8 cellular contexts compared by ENCODE assay signal in genomic region chr1:226308723-226309397, GRCh38. TPM values are rescaled to one million over a fixed set of nuclear protein-coding genes. Genes with fewer than 3 reads are reported as not detected.
DNase-seq lines count a peak whose midpoint lies in the region; FAIRE-seq lines count a peak whose summit lies in the region.

Gene LIN9 (minus strand): TSS chr1:226309164. CDS start chr1:226309139, 25 bp downstream.

- H2BK12ac ChIP-seq in neuronal stem cell (ENCODE audit: low read length) = peak within 1 kb of the TSS; percentile 50

- peaks cover 10% of the 10 kb centered on the region for H3K4me1 ChIP-seq in HAP-1
- H3K4me1 ChIP-seq in neuronal stem cell (ENCODE audit: control insufficient read depth in 2 of 2, insufficient read depth in 1 of 2, low read depth in 1 of 2, low read length in 2 of 2) = peaks cover 6 to 8% of the 10 kb centered on the region in 2 donors

- peak within 1 kb of the TSS; percentile 98 for H3K9ac ChIP-seq in neuronal stem cell (ENCODE audit: low read depth, low read length, poor library complexity)

- peak within 1 kb of the TSS; percentile 94 for H2AK5ac ChIP-seq in neuronal stem cell (ENCODE audit: low read depth, low read length)

- H3K36me3 ChIP-seq in HAP-1 (replicated peaks) = peaks cover 4% of the 10 kb centered on the region; the same call in 1 of the 2 replicates
- H3K36me3 ChIP-seq in MG63 = no peaks in the 10 kb centered on the region
- H3K36me3 ChIP-seq in neuronal stem cell (replicated peaks in 1 of 2; ENCODE audit: control insufficient read depth in 2 of 2, insufficient read depth in 2 of 2, low read length in 2 of 2) = peaks cover 0 to 10% of the 10 kb centered on the region in 2 donors

- peak within 1 kb of the TSS; percentile 89 for H2BK15ac ChIP-seq in neuronal stem cell (ENCODE audit: low read length)

- H3K27me3 ChIP-seq in HAP-1 (ENCODE audit: low read depth) (no peaks in the 10 kb centered on the region), MG63 (no peaks in the 10 kb centered on the region), neuronal stem cell (ENCODE audit: control insufficient read depth in 3 of 3, insufficient read depth in 3 of 3, low read depth in 1 of 3, low read length in 3 of 3) (peaks cover 0 to 3% (median 0%) of the 10 kb centered on the region in 3 experiments)

- no peaks in the 10 kb centered on the region for H3K9me3 ChIP-seq in HAP-1
- no peaks in the 10 kb centered on the region for H3K9me3 ChIP-seq in MG63
- H3K9me3 ChIP-seq in neuronal stem cell (replicated peaks in 1 of 2; ENCODE audit: control insufficient read depth in 2 of 2, insufficient read depth in 1 of 2, low read depth in 1 of 2, low read length in 2 of 2) = peaks cover 0 to 2% of the 10 kb centered on the region in 2 donors

- H2BK5ac ChIP-seq in neuronal stem cell (ENCODE audit: low read length) = peak within 1 kb of the TSS; percentile 98

- in situ Hi-C loops in HAP-1 (cut with MboI; ENCODE audit: low sequenced_read_pairs) = no loop called here

- H4K91ac ChIP-seq in neuronal stem cell (ENCODE audit: low read depth, low read length, poor library complexity) = no peak within 1 kb of the TSS

- H3K79me1 ChIP-seq in neuronal stem cell (ENCODE audit: low read depth, low read length) = peaks cover 5% of the 10 kb centered on the region

- peak within 1 kb of the TSS; percentile 93 for H4K8ac ChIP-seq in neuronal stem cell (ENCODE audit: low read depth, low read length)

- peak within 1 kb of the TSS; percentile 100 for H2AFZ ChIP-seq in neuronal stem cell (ENCODE audit: low read length)

- H3K14ac ChIP-seq in neuronal stem cell (ENCODE audit: low read length) = peak within 1 kb of the TSS; percentile 77

- H3K23ac ChIP-seq in neuronal stem cell (ENCODE audit: low read depth, low read length, poor library complexity) = peak within 1 kb of the TSS; percentile 97

- FAIRE-seq in frontal cortex (lab: Jason Lieb, UNC) = no peak

- peak within 1 kb of the TSS; percentile 92 for H2BK120ac ChIP-seq in neuronal stem cell (ENCODE audit: low read depth, low read length)

- WGBS in neuronal stem cell (ENCODE audit: extremely low coverage in 2 of 2, insufficient read length in 2 of 2, insufficient replicate concordance in 1 of 2), 2 donors = no CpG with 5 or more reads among the region's 77 CpGs

- peak within 1 kb of the TSS; percentile 91 for H3K27ac ChIP-seq in neuronal stem cell (replicated peaks; ENCODE audit: low read length)

- peak within 1 kb of the TSS; percentile 84 for H3K4me2 ChIP-seq in neuronal stem cell (ENCODE audit: insufficient read depth, low read length, poor library complexity, severe bottlenecking)

- DNase-seq in GDM1 (lab: John Stamatoyannopoulos, UW) (peak; percentile 87), HAP-1 (ENCODE audit: low spot score in 2 of 2) (peak; percentile 87 to 97), MG63 (peak; percentile 94), SIG-M5 treated with dmso at 0.1 percent for 504 hours (lab: John Stamatoyannopoulos, UW; ENCODE audit: unreplicated experiment) (peak; percentile 89), activated gamma-delta T cell treated with Interleukin-2 at 50 U/mL for 16 hours (peak; percentile 89), frontal cortex (ENCODE audit: low spot score in 2 of 2) (peak; percentile 83 to 89), neuronal stem cell (ENCODE audit: low spot score) (peak; percentile 94), stromal cell of bone marrow (ENCODE audit: low read depth) (peak; percentile 76)

- peak within 1 kb of the TSS; percentile 100 for H3K18ac ChIP-seq in neuronal stem cell (ENCODE audit: low read length)

- peak within 1 kb of the TSS; percentile 96 for H3K4me3 ChIP-seq in HAP-1
- H3K4me3 ChIP-seq in MG63 = peak within 1 kb of the TSS; percentile 94
- peak within 1 kb of the TSS; percentile 97 to 100 for H3K4me3 ChIP-seq in neuronal stem cell (ENCODE audit: low read length in 2 of 2)

- peak within 1 kb of the TSS; percentile 97 for H3K4ac ChIP-seq in neuronal stem cell (ENCODE audit: low read length)

RNA-seq across cellular contexts. Expression of gene LIN9, which starts in this region (rescaled TPM):
- total RNA-seq in MG63 (2014; rRNA removed; shearing (Covaris generic); ENCODE audit: low replicate concordance) = 12.3 and 13.9 TPM in 2 replicates
- 23.2 TPM for total RNA-seq in frontal cortex
- polyA plus RNA-seq in neuronal stem cell (2013, experiment 1 of 2) = 12.2 TPM
- polyA plus RNA-seq in neuronal stem cell (2013, experiment 2 of 2) = 12.3 TPM

Comparison
In these comparisons a context has a peak if more than half of its experiments do, and no peak if none do; other contexts are left out.
1. Peak in every context shown above with its lines: DNase-seq, H3K4me3 ChIP-seq and H3K27ac ChIP-seq.